Comparison of ENCODE assay signal across 18 cellular contexts in the genomic region with DNA sequence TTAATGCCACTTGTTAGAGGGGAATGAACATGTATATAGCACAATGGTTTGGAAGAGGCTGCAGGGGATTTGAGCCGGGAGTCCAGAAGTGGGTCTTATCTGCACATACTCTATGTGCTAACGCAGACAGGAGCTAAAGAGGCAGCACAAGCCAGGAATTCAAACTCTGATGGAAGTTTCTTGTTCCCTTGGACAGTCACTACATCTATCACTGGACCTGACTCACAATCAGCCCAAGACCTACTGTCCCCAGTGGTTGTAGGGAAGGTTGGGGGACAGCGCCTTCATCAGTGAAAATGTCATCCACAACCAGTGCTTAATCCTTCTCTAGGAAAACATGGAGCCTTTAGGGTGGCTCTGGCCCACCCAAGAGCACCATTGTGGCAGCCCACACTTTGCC.
"Had no signal": no experiment of that assay in that cellular context is flagged by ENCODE, and none has a peak within 500 bp of the region (broad histone marks: within the 10 kb centered on the region; RNA-seq: fewer than 3 reads in every experiment).

No MANE protein-coding gene starts in this region.

- H3K27ac Mint-ChIP-seq: effector memory CD8-positive, alpha-beta T cell; memory B cell; natural killer cell; stimulated activated naive B cell treated with anti-CD40 and anti-IgM and Interleukin-4, amounts not matched to agents 10 μg/mL and 1 μg/mL and 100 μg/mL, for 72 hours; stimulated activated naive CD8-positive, alpha-beta T cell treated with anti-CD3 and anti-CD28 coated beads, Interleukin-15, Interleukin-2, amounts not matched to agents 100 ng/mL and 50 ng/mL, for 24 hours had no signal

- H3K9me3 Mint-ChIP-seq: neural crest cell; stimulated activated naive CD8-positive, alpha-beta T cell treated with anti-CD3 and anti-CD28 coated beads, Interleukin-15, Interleukin-2, amounts not matched to agents 100 ng/mL and 50 ng/mL, for 24 hours had no signal

- H3K4me1 ChIP-seq: tibial nerve, upper lobe of left lung had no signal

- DNase-seq: cortex of kidney; effector memory CD8-positive, alpha-beta T cell; kidney; natural killer cell; nucleus accumbens; retina; right lobe of liver; small intestine; stimulated activated CD4-positive, alpha-beta T cell treated with anti-CD3 and anti-CD28 coated beads, Interleukin-15, amount 100 ng/mL, for 24 hours; stimulated activated CD4-positive, alpha-beta T cell treated with anti-CD3 and anti-CD28 coated beads, Interleukin-2, amount 100 ng/mL, for 48 hours; stimulated activated naive B cell treated with anti-CD40 and anti-IgM and Interleukin-4, amounts not matched to agents 10 μg/mL and 1 μg/mL and 100 μg/mL, for 72 hours; upper lobe of left lung had no signal

- H3K9me3 ChIP-seq: right lobe of liver, thoracic aorta had no signal

- H3K4me1 Mint-ChIP-seq: memory B cell; natural killer cell; stimulated activated naive B cell treated with anti-CD40 and anti-IgM and Interleukin-4, amounts not matched to agents 10 μg/mL and 1 μg/mL and 100 μg/mL, for 72 hours had no signal

- ATAC-seq: effector memory CD8-positive, alpha-beta T cell; natural killer cell; stimulated activated naive B cell treated with anti-CD40 and anti-IgM and Interleukin-4, amounts not matched to agents 10 μg/mL and 1 μg/mL and 100 μg/mL, for 72 hours had no signal

- H3K36me3 Mint-ChIP-seq: natural killer cell had no signal

- H3K27ac ChIP-seq: right lobe of liver, thoracic aorta, tibial nerve, upper lobe of left lung had no signal

- H3K27me3 ChIP-seq: right lobe of liver, tibial nerve, upper lobe of left lung had no signal

- H3K4me3 Mint-ChIP-seq: effector memory CD8-positive, alpha-beta T cell; memory B cell; natural killer cell; neural crest cell; stimulated activated naive B cell treated with anti-CD40 and anti-IgM and Interleukin-4, amounts not matched to agents 10 μg/mL and 1 μg/mL and 100 μg/mL, for 72 hours; stimulated activated naive CD8-positive, alpha-beta T cell treated with anti-CD3 and anti-CD28 coated beads, Interleukin-15, Interleukin-2, amounts not matched to agents 100 ng/mL and 50 ng/mL, for 24 hours had no signal

- H3K4me3 ChIP-seq: lung, right lobe of liver, thoracic aorta, tibial nerve, upper lobe of left lung had no signal
